In genomic region chr21:44079446-44079845, GRCh38 we compare ENCODE assay signal across 20 cellular contexts. TPM values are rescaled to one million over a fixed set of nuclear protein-coding genes. Genes with fewer than 3 reads are reported as not detected.
A peak's percentile ranks its signal among the peaks of the same experiment; 100 is the strongest.
DNase-seq lines count a peak whose midpoint lies in the region; ATAC-seq and TF ChIP-seq lines count a peak whose summit lies in the region.
"Had no signal": no experiment of that assay in that cellular context is flagged by ENCODE, and none has a peak within 500 bp of the region (broad histone marks: within the 10 kb centered on the region; RNA-seq: fewer than 3 reads in every experiment).

No MANE protein-coding gene starts in this region.

- POLR2A ChIA-PET in activated CD4-positive, alpha-beta T cell treated with anti-CD3 and anti-CD28 coated beads, Interleukin-2, amount 10 ng/mL, durations not matched to agents 7 days and 5 days (lab: Charles Lee) = no interaction called here

- no peak overlapping the region for H3K4me3 Mint-ChIP-seq in activated CD4-positive, alpha-beta T cell treated with anti-CD3 and anti-CD28 coated beads, Interleukin-2, amount 10 ng/mL, durations not matched to agents 7 days and 5 days
- no peak overlapping the region for H3K4me3 Mint-ChIP-seq in activated naive CD8-positive, alpha-beta T cell treated with anti-CD3 and anti-CD28 coated beads, Interleukin-2, amount 50 U/mL, for 24 hours
- no peak overlapping the region for H3K4me3 Mint-ChIP-seq in progenitor cell of endocrine pancreas (ENCODE audit: low read depth)
- H3K4me3 Mint-ChIP-seq: HFFc6 had no signal

- DNase-seq in activated CD4-positive, alpha-beta T cell treated with anti-CD3 and anti-CD28 coated beads, Interleukin-2, amount 10 ng/mL, durations not matched to agents 7 days and 5 days = no peak
- DNase-seq in activated CD4-positive, alpha-beta T cell treated with anti-CD3 and anti-CD28 coated beads for 48 hours = no peak
- peak; percentile 71 for DNase-seq in DMS79 treated with DMSO at 0.1 percent for 48 hours (lab: John Stamatoyannopoulos, UW)
- DNase-seq in activated naive CD8-positive, alpha-beta T cell treated with anti-CD3 and anti-CD28 coated beads, Interleukin-2, amount 50 U/mL, for 24 hours = no peak
- no peak for DNase-seq in progenitor cell of endocrine pancreas (ENCODE audit: low spot score, unreplicated experiment)
- no peak for DNase-seq in SW480 (ENCODE audit: low spot score)
- no peak for DNase-seq in epidermal melanocyte (ENCODE audit: insufficient read length, low spot score)
- no peak for DNase-seq in midbrain (lab: John Stamatoyannopoulos, UW)
- DNase-seq: activated CD4-positive, CD25-positive, alpha-beta regulatory T cell; activated CD8-positive, alpha-beta memory T cell treated with anti-CD3 and anti-CD28 coated beads, Interleukin-2, amount 50 U/mL, for 4 hours; brain microvascular endothelial cell; heart right ventricle; HFFc6; mucosa of descending colon; NCI-H1048; NCI-H2081; NCI-H524; spleen; stimulated activated CD4-positive, alpha-beta T cell treated with anti-CD3 and anti-CD28 coated beads, Interleukin-4, amount 100 ng/mL, for 24 hours; T1000 had no signal

- no peaks in the 10 kb centered on the region for H3K9me3 Mint-ChIP-seq in activated CD4-positive, alpha-beta T cell treated with anti-CD3 and anti-CD28 coated beads, Interleukin-2, amount 10 ng/mL, durations not matched to agents 7 days and 5 days
- H3K9me3 Mint-ChIP-seq in activated naive CD8-positive, alpha-beta T cell treated with anti-CD3 and anti-CD28 coated beads, Interleukin-2, amount 50 U/mL, for 24 hours = no peaks in the 10 kb centered on the region
- no peaks in the 10 kb centered on the region for H3K9me3 Mint-ChIP-seq in progenitor cell of endocrine pancreas (ENCODE audit: low read depth)
- H3K9me3 Mint-ChIP-seq: HFFc6 had no signal

- no peaks in the 10 kb centered on the region for H3K27me3 Mint-ChIP-seq in activated CD4-positive, alpha-beta T cell treated with anti-CD3 and anti-CD28 coated beads, Interleukin-2, amount 10 ng/mL, durations not matched to agents 7 days and 5 days
- no peaks in the 10 kb centered on the region for H3K27me3 Mint-ChIP-seq in activated naive CD8-positive, alpha-beta T cell treated with anti-CD3 and anti-CD28 coated beads, Interleukin-2, amount 50 U/mL, for 24 hours
- H3K27me3 Mint-ChIP-seq in progenitor cell of endocrine pancreas = no peaks in the 10 kb centered on the region

- no peak for ATAC-seq in activated naive CD8-positive, alpha-beta T cell treated with anti-CD3 and anti-CD28 coated beads, Interleukin-2, amount 50 U/mL, for 24 hours
- ATAC-seq: heart right ventricle had no signal

- CTCF ChIA-PET in activated CD4-positive, alpha-beta T cell treated with anti-CD3 and anti-CD28 coated beads, Interleukin-2, amount 10 ng/mL, durations not matched to agents 7 days and 5 days (lab: Charles Lee) = interaction anchor here (0.8 to 2.0 kb wide), 2 partner anchors 9 to 16 kb away, joined by 3 to 6 read pairs; no protein-coding TSS in a partner anchor

- H3K27ac Mint-ChIP-seq in activated CD4-positive, alpha-beta T cell treated with anti-CD3 and anti-CD28 coated beads, Interleukin-2, amount 10 ng/mL, durations not matched to agents 7 days and 5 days = peak overlapping the region; percentile 80
- H3K27ac Mint-ChIP-seq in activated naive CD8-positive, alpha-beta T cell treated with anti-CD3 and anti-CD28 coated beads, Interleukin-2, amount 50 U/mL, for 24 hours = peak overlapping the region; percentile 15
- H3K27ac Mint-ChIP-seq in progenitor cell of endocrine pancreas = peak overlapping the region; percentile 18
- H3K27ac Mint-ChIP-seq: HFFc6 had no signal

- no peak for TF ChIP-seq CTCF in progenitor cell of endocrine pancreas (IDR thresholded peaks at IDR 0.05; ENCODE audit: unreplicated experiment)

- H3K36me3 Mint-ChIP-seq in activated CD4-positive, alpha-beta T cell treated with anti-CD3 and anti-CD28 coated beads, Interleukin-2, amount 10 ng/mL, durations not matched to agents 7 days and 5 days (ENCODE audit: low read depth) = peaks cover 76% of the 10 kb centered on the region
- peaks cover 68% of the 10 kb centered on the region for H3K36me3 Mint-ChIP-seq in activated naive CD8-positive, alpha-beta T cell treated with anti-CD3 and anti-CD28 coated beads, Interleukin-2, amount 50 U/mL, for 24 hours (ENCODE audit: low read depth)
- peaks cover 32% of the 10 kb centered on the region for H3K36me3 Mint-ChIP-seq in progenitor cell of endocrine pancreas (ENCODE audit: insufficient read depth)

- peaks cover 72% of the 10 kb centered on the region for H3K4me1 Mint-ChIP-seq in activated CD4-positive, alpha-beta T cell treated with anti-CD3 and anti-CD28 coated beads, Interleukin-2, amount 10 ng/mL, durations not matched to agents 7 days and 5 days
- peaks cover 61% of the 10 kb centered on the region for H3K4me1 Mint-ChIP-seq in activated naive CD8-positive, alpha-beta T cell treated with anti-CD3 and anti-CD28 coated beads, Interleukin-2, amount 50 U/mL, for 24 hours
- peaks cover 13% of the 10 kb centered on the region for H3K4me1 Mint-ChIP-seq in progenitor cell of endocrine pancreas (ENCODE audit: low read depth)

RNA-seq across cellular contexts. Expression of gene PWP2, which starts 27.8 kb away (rescaled TPM):
- 10 to 100 TPM; 24.2 to 29.0 TPM for total RNA-seq in activated CD4-positive, alpha-beta T cell treated with anti-CD3 and anti-CD28 coated beads, Interleukin-2, amount 10 ng/mL, durations not matched to agents 7 days and 5 days
- total RNA-seq in progenitor cell of endocrine pancreas = 5.3 and 7.0 TPM in 2 replicates

RNA-seq across cellular contexts. Expression of gene GATD3, which starts 54.0 kb away (rescaled TPM):
- 10 to 100 TPM; 41.7 to 50.2 TPM for total RNA-seq in activated CD4-positive, alpha-beta T cell treated with anti-CD3 and anti-CD28 coated beads, Interleukin-2, amount 10 ng/mL, durations not matched to agents 7 days and 5 days
- total RNA-seq in progenitor cell of endocrine pancreas = 16.7 and 20.6 TPM in 2 replicates

Comparison
In these comparisons a context has a peak if more than half of its experiments do, and no peak if none do; other contexts are left out.
1. H3K27ac Mint-ChIP-seq: peak in every context shown above with its lines; median percentile 80 in activated CD4-positive, alpha-beta T cell treated with anti-CD3 and anti-CD28 coated beads, Interleukin-2, amount 10 ng/mL, durations not matched to agents 7 days and 5 days; 18 in progenitor cell of endocrine pancreas; 15 in activated naive CD8-positive, alpha-beta T cell treated with anti-CD3 and anti-CD28 coated beads, Interleukin-2, amount 50 U/mL, for 24 hours.